In the genomic region with DNA sequence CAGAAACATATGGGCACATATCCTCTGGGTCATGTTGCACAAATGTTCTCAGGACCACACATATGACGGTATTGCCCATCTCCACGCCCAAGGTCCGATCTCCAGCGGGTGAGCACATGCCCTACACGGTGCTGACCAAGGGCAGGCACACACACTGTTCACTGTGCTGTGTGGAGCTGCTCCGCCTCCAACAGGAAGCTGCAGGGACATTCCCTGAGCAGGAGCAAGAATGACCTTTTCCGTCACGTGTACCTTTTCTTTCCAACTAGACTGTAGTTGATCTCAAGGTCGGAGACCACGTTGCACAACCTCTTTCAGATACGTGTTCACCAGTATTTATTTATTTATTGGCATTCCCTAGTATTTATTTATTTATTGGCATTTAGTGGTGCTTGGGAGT, we compare ENCODE assay signal across 1 cellular context.
TF ChIP-seq lines count a peak whose summit lies in the region.

No MANE protein-coding gene starts in this region.

TF ChIP-seq in HepG2, 621 proteins besides CTCF, POLR2A, EP300 and RAD21 (continued from another document and continues in another):
- TF ChIP-seq, protein P1, sequence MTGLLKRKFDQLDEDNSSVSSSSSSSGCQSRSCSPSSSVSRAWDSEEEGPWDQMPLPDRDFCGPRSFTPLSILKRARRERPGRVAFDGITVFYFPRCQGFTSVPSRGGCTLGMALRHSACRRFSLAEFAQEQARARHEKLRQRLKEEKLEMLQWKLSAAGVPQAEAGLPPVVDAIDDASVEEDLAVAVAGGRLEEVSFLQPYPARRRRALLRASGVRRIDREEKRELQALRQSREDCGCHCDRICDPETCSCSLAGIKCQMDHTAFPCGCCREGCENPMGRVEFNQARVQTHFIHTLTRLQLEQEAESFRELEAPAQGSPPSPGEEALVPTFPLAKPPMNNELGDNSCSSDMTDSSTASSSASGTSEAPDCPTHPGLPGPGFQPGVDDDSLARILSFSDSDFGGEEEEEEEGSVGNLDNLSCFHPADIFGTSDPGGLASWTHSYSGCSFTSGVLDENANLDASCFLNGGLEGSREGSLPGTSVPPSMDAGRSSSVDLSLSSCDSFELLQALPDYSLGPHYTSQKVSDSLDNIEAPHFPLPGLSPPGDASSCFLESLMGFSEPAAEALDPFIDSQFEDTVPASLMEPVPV (CRISPR knock-in tag; IDR thresholded peaks at IDR 0.05): peak; percentile 70; the same call in 1 of the 2 replicates
- TF ChIP-seq LCORL (IDR thresholded peaks at IDR 0.05) (no peak), LCORL (CRISPR knock-in tag; IDR thresholded peaks at IDR 0.05) (0 out of 2 replicates have a peak, but pooled peaks have one; percentile 14), ZNF589 (CRISPR knock-in tag; conservative IDR thresholded peaks at IDR 0.05) (no peak), HNF4G (IDR thresholded peaks at IDR 0.05; ENCODE audit: borderline replicate concordance, low read depth, low read length) (no peak), HNF4G (CRISPR knock-in tag; IDR thresholded peaks at IDR 0.05; ENCODE audit: borderline replicate concordance, low read depth) (peak; percentile 53; the same call in 1 of the 2 replicates), ATM (IDR thresholded peaks at IDR 0.05; ENCODE audit: borderline replicate concordance) (no peak), MLLT10 (CRISPR knock-in tag; IDR thresholded peaks at IDR 0.05) (no peak), ZNF232 (CRISPR knock-in tag; IDR thresholded peaks at IDR 0.05; ENCODE audit: borderline replicate concordance) (no peak), ZBTB8A (CRISPR knock-in tag; IDR thresholded peaks at IDR 0.05; ENCODE audit: borderline replicate concordance, low read depth) (no peak), MTA3 (CRISPR knock-in tag; IDR thresholded peaks at IDR 0.05) (no peak), ZKSCAN5 (CRISPR knock-in tag; IDR thresholded peaks at IDR 0.05) (no peak), ATF7 (IDR thresholded peaks at IDR 0.05) (no peak), ATF7 (CRISPR knock-in tag; IDR thresholded peaks at IDR 0.05) (no peak), GPN1 (CRISPR knock-in tag; IDR thresholded peaks at IDR 0.05; ENCODE audit: borderline replicate concordance) (no peak), ZNF724P (CRISPR knock-in tag; IDR thresholded peaks at IDR 0.05; ENCODE audit: borderline replicate concordance) (no peak), RBM39 (IDR thresholded peaks at IDR 0.05; ENCODE audit: low read depth, low read length, poor library complexity, severe bottlenecking) (no peak), RXRA (CRISPR knock-in tag; IDR thresholded peaks at IDR 0.05) (peak; percentile 63; the same call in 1 of the 2 replicates), ZNF225 (CRISPR knock-in tag; IDR thresholded peaks at IDR 0.05) (no peak), ZNF350 (CRISPR knock-in tag; IDR thresholded peaks at IDR 0.05; ENCODE audit: borderline replicate concordance, low read depth) (no peak), SMAD1 (CRISPR knock-in tag; IDR thresholded peaks at IDR 0.05; ENCODE audit: borderline replicate concordance, low read depth) (no peak), XBP1 (CRISPR knock-in tag; IDR thresholded peaks at IDR 0.05) (no peak), FOXK1 (CRISPR knock-in tag; IDR thresholded peaks at IDR 0.05; ENCODE audit: borderline replicate concordance, low read depth) (peak; percentile 13; the same call in 1 of the 2 replicates), CREB1 (IDR thresholded peaks at IDR 0.05) (0 out of 2 replicates have a peak, but pooled peaks have one; percentile 18), CREB1 (CRISPR knock-in tag; IDR thresholded peaks at IDR 0.05) (no peak)
- TF ChIP-seq, protein P2, sequence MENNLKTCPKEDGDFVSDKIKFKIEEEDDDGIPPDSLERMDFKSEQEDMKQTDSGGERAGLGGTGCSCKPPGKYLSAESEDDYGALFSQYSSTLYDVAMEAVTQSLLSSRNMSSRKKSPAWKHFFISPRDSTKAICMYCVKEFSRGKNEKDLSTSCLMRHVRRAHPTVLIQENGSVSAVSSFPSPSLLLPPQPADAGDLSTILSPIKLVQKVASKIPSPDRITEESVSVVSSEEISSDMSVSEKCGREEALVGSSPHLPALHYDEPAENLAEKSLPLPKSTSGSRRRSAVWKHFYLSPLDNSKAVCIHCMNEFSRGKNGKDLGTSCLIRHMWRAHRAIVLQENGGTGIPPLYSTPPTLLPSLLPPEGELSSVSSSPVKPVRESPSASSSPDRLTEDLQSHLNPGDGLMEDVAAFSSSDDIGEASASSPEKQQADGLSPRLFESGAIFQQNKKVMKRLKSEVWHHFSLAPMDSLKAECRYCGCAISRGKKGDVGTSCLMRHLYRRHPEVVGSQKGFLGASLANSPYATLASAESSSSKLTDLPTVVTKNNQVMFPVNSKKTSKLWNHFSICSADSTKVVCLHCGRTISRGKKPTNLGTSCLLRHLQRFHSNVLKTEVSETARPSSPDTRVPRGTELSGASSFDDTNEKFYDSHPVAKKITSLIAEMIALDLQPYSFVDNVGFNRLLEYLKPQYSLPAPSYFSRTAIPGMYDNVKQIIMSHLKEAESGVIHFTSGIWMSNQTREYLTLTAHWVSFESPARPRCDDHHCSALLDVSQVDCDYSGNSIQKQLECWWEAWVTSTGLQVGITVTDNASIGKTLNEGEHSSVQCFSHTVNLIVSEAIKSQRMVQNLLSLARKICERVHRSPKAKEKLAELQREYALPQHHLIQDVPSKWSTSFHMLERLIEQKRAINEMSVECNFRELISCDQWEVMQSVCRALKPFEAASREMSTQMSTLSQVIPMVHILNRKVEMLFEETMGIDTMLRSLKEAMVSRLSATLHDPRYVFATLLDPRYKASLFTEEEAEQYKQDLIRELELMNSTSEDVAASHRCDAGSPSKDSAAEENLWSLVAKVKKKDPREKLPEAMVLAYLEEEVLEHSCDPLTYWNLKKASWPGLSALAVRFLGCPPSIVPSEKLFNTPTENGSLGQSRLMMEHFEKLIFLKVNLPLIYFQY (CRISPR knock-in tag; IDR thresholded peaks at IDR 0.05; ENCODE audit: borderline replicate concordance): no peak; the same call in 1 of the 2 replicates
- TF ChIP-seq, protein P3, sequence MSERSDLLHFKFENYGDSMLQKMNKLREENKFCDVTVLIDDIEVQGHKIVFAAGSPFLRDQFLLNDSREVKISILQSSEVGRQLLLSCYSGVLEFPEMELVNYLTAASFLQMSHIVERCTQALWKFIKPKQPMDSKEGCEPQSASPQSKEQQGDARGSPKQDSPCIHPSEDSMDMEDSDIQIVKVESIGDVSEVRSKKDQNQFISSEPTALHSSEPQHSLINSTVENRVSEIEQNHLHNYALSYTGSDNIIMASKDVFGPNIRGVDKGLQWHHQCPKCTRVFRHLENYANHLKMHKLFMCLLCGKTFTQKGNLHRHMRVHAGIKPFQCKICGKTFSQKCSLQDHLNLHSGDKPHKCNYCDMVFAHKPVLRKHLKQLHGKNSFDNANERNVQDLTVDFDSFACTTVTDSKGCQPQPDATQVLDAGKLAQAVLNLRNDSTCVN (CRISPR knock-in tag; IDR thresholded peaks at IDR 0.05; ENCODE audit: borderline replicate concordance): 0 out of 2 replicates have a peak, but pooled peaks have one; percentile 27
- TF ChIP-seq, protein P4, sequence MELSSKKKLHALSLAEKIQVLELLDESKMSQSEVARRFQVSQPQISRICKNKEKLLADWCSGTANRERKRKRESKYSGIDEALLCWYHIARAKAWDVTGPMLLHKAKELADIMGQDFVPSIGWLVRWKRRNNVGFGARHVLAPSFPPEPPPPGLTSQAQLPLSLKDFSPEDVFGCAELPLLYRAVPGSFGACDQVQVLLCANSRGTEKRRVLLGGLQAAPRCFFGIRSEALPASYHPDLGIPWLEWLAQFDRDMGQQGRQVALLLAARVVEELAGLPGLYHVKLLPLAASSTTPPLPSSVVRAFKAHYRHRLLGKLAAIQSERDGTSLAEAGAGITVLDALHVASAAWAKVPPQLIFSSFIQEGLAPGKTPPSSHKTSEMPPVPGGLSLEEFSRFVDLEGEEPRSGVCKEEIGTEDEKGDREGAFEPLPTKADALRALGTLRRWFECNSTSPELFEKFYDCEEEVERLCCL (CRISPR knock-in tag; IDR thresholded peaks at IDR 0.05; ENCODE audit: borderline replicate concordance): no peak
- TF ChIP-seq, protein P5, sequence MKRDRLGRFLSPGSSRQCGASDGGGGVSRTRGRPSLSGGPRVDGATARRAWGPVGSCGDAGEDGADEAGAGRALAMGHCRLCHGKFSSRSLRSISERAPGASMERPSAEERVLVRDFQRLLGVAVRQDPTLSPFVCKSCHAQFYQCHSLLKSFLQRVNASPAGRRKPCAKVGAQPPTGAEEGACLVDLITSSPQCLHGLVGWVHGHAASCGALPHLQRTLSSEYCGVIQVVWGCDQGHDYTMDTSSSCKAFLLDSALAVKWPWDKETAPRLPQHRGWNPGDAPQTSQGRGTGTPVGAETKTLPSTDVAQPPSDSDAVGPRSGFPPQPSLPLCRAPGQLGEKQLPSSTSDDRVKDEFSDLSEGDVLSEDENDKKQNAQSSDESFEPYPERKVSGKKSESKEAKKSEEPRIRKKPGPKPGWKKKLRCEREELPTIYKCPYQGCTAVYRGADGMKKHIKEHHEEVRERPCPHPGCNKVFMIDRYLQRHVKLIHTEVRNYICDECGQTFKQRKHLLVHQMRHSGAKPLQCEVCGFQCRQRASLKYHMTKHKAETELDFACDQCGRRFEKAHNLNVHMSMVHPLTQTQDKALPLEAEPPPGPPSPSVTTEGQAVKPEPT (CRISPR knock-in tag; IDR thresholded peaks at IDR 0.05; ENCODE audit: low read depth): no peak
- TF ChIP-seq, protein P6, sequence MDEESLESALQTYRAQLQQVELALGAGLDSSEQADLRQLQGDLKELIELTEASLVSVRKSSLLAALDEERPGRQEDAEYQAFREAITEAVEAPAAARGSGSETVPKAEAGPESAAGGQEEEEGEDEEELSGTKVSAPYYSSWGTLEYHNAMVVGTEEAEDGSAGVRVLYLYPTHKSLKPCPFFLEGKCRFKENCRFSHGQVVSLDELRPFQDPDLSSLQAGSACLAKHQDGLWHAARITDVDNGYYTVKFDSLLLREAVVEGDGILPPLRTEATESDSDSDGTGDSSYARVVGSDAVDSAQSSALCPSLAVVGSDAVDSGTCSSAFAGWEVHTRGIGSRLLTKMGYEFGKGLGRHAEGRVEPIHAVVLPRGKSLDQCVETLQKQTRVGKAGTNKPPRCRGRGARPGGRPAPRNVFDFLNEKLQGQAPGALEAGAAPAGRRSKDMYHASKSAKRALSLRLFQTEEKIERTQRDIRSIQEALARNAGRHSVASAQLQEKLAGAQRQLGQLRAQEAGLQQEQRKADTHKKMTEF (CRISPR knock-in tag; IDR thresholded peaks at IDR 0.05): peak; percentile 71; the same call in 1 of the 2 replicates
- TF ChIP-seq, protein P7, sequence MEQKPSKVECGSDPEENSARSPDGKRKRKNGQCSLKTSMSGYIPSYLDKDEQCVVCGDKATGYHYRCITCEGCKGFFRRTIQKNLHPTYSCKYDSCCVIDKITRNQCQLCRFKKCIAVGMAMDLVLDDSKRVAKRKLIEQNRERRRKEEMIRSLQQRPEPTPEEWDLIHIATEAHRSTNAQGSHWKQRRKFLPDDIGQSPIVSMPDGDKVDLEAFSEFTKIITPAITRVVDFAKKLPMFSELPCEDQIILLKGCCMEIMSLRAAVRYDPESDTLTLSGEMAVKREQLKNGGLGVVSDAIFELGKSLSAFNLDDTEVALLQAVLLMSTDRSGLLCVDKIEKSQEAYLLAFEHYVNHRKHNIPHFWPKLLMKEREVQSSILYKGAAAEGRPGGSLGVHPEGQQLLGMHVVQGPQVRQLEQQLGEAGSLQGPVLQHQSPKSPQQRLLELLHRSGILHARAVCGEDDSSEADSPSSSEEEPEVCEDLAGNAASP (CRISPR knock-in tag; IDR thresholded peaks at IDR 0.05; ENCODE audit: borderline replicate concordance): no peak
- TF ChIP-seq, protein P8, sequence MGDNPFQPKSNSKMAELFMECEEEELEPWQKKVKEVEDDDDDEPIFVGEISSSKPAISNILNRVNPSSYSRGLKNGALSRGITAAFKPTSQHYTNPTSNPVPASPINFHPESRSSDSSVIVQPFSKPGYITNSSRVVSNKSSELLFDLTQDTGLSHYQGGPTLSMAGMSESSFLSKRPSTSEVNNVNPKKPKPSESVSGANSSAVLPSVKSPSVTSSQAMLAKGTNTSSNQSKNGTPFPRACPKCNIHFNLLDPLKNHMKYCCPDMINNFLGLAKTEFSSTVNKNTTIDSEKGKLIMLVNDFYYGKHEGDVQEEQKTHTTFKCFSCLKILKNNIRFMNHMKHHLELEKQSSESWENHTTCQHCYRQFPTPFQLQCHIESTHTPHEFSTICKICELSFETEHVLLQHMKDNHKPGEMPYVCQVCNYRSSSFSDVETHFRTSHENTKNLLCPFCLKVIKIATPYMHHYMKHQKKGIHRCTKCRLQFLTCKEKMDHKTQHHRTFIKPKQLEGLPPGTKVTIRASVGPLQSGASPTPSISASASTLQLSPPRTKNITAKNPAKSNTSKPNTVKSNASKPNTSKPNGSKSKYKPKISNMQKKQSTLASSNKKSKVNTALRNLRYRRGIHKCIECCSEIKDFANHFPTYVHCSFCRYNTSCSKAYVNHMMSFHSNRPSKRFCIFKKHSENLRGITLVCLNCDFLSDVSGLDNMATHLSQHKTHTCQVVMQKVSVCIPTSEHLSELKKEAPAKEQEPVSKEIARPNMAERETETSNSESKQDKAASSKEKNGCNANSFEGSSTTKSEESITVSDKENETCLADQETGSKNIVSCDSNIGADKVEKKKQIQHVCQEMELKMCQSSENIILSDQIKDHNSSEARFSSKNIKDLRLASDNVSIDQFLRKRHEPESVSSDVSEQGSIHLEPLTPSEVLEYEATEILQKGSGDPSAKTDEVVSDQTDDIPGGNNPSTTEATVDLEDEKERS (CRISPR knock-in tag; IDR thresholded peaks at IDR 0.05): peak; percentile 71; the same call in 1 of the 2 replicates
- TF ChIP-seq, protein P9, sequence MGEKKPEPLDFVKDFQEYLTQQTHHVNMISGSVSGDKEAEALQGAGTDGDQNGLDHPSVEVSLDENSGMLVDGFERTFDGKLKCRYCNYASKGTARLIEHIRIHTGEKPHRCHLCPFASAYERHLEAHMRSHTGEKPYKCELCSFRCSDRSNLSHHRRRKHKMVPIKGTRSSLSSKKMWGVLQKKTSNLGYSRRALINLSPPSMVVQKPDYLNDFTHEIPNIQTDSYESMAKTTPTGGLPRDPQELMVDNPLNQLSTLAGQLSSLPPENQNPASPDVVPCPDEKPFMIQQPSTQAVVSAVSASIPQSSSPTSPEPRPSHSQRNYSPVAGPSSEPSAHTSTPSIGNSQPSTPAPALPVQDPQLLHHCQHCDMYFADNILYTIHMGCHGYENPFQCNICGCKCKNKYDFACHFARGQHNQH (CRISPR knock-in tag; IDR thresholded peaks at IDR 0.05): peak; percentile 70; the same call in 1 of the 2 replicates
